In genomic region chr4:119543794-119544193, GRCh38 we compare ENCODE assay signal across 19 cellular contexts.
"Had no signal": no experiment of that assay in that cellular context is flagged by ENCODE, and none has a peak within 500 bp of the region (broad histone marks: within the 10 kb centered on the region; RNA-seq: fewer than 3 reads in every experiment).

No MANE protein-coding gene starts in this region.

- H3K4me1 Mint-ChIP-seq: activated CD4-positive, alpha-beta memory T cell treated with anti-CD3 and anti-CD28 coated beads, Interleukin-2, amount 10 ng/mL, durations not matched to agents 7 days and 5 days; activated T-helper 17 cell treated with anti-CD3 and anti-CD28 coated beads, Interleukin-2, amount 50 U/mL, for 72 hours; natural killer cell; stimulated activated naive B cell treated with anti-CD40 and anti-IgM and Interleukin-4, amounts not matched to agents 10 μg/mL and 1 μg/mL and 100 μg/mL, for 72 hours; WTC11 had no signal

- H3K4me1 ChIP-seq: lower lobe of right lung, pancreas, spleen had no signal

- H3K9me3 ChIP-seq: lower lobe of right lung, neutrophil, pancreas, sigmoid colon, SK-N-SH, spleen, thyroid gland had no signal

- H3K4me3 ChIP-seq: lower lobe of right lung, pancreas, sigmoid colon, spleen, thyroid gland had no signal

- ATAC-seq: activated T-helper 17 cell treated with anti-CD3 and anti-CD28 coated beads, Interleukin-2, amount 50 U/mL, for 72 hours; left colon; lower lobe of right lung; natural killer cell; pancreas; stimulated activated naive B cell treated with anti-CD40 and anti-IgM and Interleukin-4, amounts not matched to agents 10 μg/mL and 1 μg/mL and 100 μg/mL, for 72 hours; WTC11 had no signal

- H3K27ac Mint-ChIP-seq: activated CD4-positive, alpha-beta memory T cell treated with anti-CD3 and anti-CD28 coated beads, Interleukin-2, amount 10 ng/mL, durations not matched to agents 7 days and 5 days; activated T-helper 17 cell treated with anti-CD3 and anti-CD28 coated beads, Interleukin-2, amount 50 U/mL, for 72 hours; natural killer cell; stimulated activated naive B cell treated with anti-CD40 and anti-IgM and Interleukin-4, amounts not matched to agents 10 μg/mL and 1 μg/mL and 100 μg/mL, for 72 hours; T-helper 2 cell treated with Interferon-gamma antibody and Interleukin-4, amounts not matched to agents 5 μg/mL and 100 μg/mL, for 36 hours; WTC11 had no signal

- H3K27ac ChIP-seq: lower lobe of right lung, neutrophil, pancreas, sigmoid colon, spleen, thyroid gland had no signal

- H3K9ac ChIP-seq: SK-N-SH had no signal

- H3K4me2 ChIP-seq: SK-N-SH had no signal

- H3K9me3 Mint-ChIP-seq: activated CD4-positive, alpha-beta memory T cell treated with anti-CD3 and anti-CD28 coated beads, Interleukin-2, amount 10 ng/mL, durations not matched to agents 7 days and 5 days; activated T-helper 17 cell treated with anti-CD3 and anti-CD28 coated beads, Interleukin-2, amount 50 U/mL, for 72 hours; natural killer cell; stimulated activated naive B cell treated with anti-CD40 and anti-IgM and Interleukin-4, amounts not matched to agents 10 μg/mL and 1 μg/mL and 100 μg/mL, for 72 hours; T-helper 2 cell treated with Interferon-gamma antibody and Interleukin-4, amounts not matched to agents 5 μg/mL and 100 μg/mL, for 36 hours; WTC11 had no signal

- H3K4me3 Mint-ChIP-seq: activated CD4-positive, alpha-beta memory T cell treated with anti-CD3 and anti-CD28 coated beads, Interleukin-2, amount 10 ng/mL, durations not matched to agents 7 days and 5 days; activated T-helper 17 cell treated with anti-CD3 and anti-CD28 coated beads, Interleukin-2, amount 50 U/mL, for 72 hours; natural killer cell; stimulated activated naive B cell treated with anti-CD40 and anti-IgM and Interleukin-4, amounts not matched to agents 10 μg/mL and 1 μg/mL and 100 μg/mL, for 72 hours; T-helper 2 cell treated with Interferon-gamma antibody and Interleukin-4, amounts not matched to agents 5 μg/mL and 100 μg/mL, for 36 hours; WTC11 had no signal

- H3K36me3 Mint-ChIP-seq: natural killer cell had no signal

- H3K27me3 Mint-ChIP-seq: activated CD4-positive, alpha-beta memory T cell treated with anti-CD3 and anti-CD28 coated beads, Interleukin-2, amount 10 ng/mL, durations not matched to agents 7 days and 5 days; activated T-helper 17 cell treated with anti-CD3 and anti-CD28 coated beads, Interleukin-2, amount 50 U/mL, for 72 hours; stimulated activated naive B cell treated with anti-CD40 and anti-IgM and Interleukin-4, amounts not matched to agents 10 μg/mL and 1 μg/mL and 100 μg/mL, for 72 hours had no signal

- H3K36me3 ChIP-seq: neutrophil, pancreas, thyroid gland had no signal

- H3K27me3 ChIP-seq: neutrophil, pancreas, sigmoid colon, spleen, thyroid gland had no signal

- DNase-seq: activated CD4-positive, alpha-beta memory T cell treated with anti-CD3 and anti-CD28 coated beads, Interleukin-2, amount 10 ng/mL, durations not matched to agents 7 days and 5 days; activated CD4-positive, alpha-beta T cell treated with anti-CD3 and anti-CD28 coated beads for 48 hours; activated naive CD4-positive, alpha-beta T cell treated with Interleukin-2 at 50 U/mL for 16 hours; activated T-cell treated with anti-CD3 and anti-CD28 coated beads, Interleukin-2, amount 50 U/mL, for 1 hour; cerebellar nuclear complex; islet precursor cell; left colon; lower lobe of right lung; natural killer cell; pancreas; sigmoid colon; SK-N-SH; spleen; stimulated activated naive B cell treated with anti-CD40 and anti-IgM and Interleukin-4, amounts not matched to agents 10 μg/mL and 1 μg/mL and 100 μg/mL, for 72 hours; thyroid gland had no signal
